9 cellular contexts compared by ENCODE assay signal in the genomic region with DNA sequence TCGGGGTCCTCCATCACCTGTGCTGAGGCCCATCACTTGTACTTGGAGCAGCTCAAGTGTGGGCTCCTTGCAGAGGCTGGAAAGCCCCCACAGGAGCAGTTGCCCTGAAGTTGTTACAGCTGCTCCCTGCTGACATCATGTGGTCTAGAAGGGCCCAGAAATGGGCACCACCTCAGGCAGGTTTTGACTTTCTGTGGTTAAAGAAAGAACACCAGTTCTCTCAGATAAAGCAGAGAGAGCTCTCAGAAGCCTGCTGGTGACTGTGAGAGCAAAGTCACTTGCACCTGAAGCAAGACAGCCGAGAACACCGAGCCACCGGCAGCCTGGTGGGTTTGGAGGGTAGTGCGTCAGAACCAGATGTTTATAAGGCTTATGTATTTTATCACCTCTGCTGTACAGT.
DNase-seq lines count a peak whose midpoint lies in the region; ATAC-seq, FAIRE-seq and TF ChIP-seq lines count a peak whose summit lies in the region.
"Had no signal": no experiment of that assay in that cellular context is flagged by ENCODE, and none has a peak within 500 bp of the region (broad histone marks: within the 10 kb centered on the region; RNA-seq: fewer than 3 reads in every experiment).

No MANE protein-coding gene starts in this region.

- peak overlapping the region; percentile 82 to 92 for H3K27ac Mint-ChIP-seq in T-cell

- H3K27me3 Mint-ChIP-seq in T-cell = no peaks in the 10 kb centered on the region

- H3K4me1 Mint-ChIP-seq in T-cell = peaks cover 22 to 41% (median 40%) of the 10 kb centered on the region in 3 donors

- CTCF ChIA-PET in T-cell (lab: Charles Lee) = interaction anchor here (0.5 to 1.7 kb wide), 9 partner anchors 68 to 346 kb away, joined by 3 to 10 read pairs (median 4); partner anchors contain the start of gene MVB12B (in 1 of the 2)

- in situ Hi-C loops in brain microvascular endothelial cell (cut with HindIII; ENCODE audit: low pct_ligation_motif_present, low sequenced_read_pairs) = no loop called here

- peak; percentile 91 for ATAC-seq in HG02798 (IDR thresholded peaks at IDR 0.05; ENCODE audit: poor library complexity, unreplicated experiment)
- peak; percentile 86 to 94 (median 90) for ATAC-seq in T-cell (replicated peaks in 1 of 4)

- no peak overlapping the region for H3K27ac ChIP-seq in brain microvascular endothelial cell

- peak; percentile 29 for TF ChIP-seq CTCF in brain microvascular endothelial cell (IDR thresholded peaks at IDR 0.05; ENCODE audit: low read depth, low read length, missing control alignments)

- peak; percentile 78 for FAIRE-seq in GM18507 (lab: Jason Lieb, UNC)
- FAIRE-seq: islet of Langerhans had no signal

- peak overlapping the region in 2 of 3 donors; percentile 47 to 60 for H3K4me3 Mint-ChIP-seq in T-cell

- DNase-seq in GM18507 (ENCODE audit: extremely low spot score, insufficient read length, low read depth) (peak; percentile 28), T-cell (peak; percentile 20 to 95 (median 77)), brain microvascular endothelial cell (no peak), dedifferentiated amniotic fluid mesenchymal stem cell (ENCODE audit: extremely low spot score) (no peak), GF-D8 (lab: John Stamatoyannopoulos, UW) (no peak), RKO (ENCODE audit: low spot score) (no peak)
- peak; percentile 41 to 61 for DNase-seq in stimulated activated CD8-positive, alpha-beta memory T cell treated with anti-CD3 and anti-CD28 coated beads, Interleukin-2, amount 100 ng/mL, for 48 hours (ENCODE audit: low read depth in 2 of 2)

- peaks cover 8% of the 10 kb centered on the region for H3K36me3 Mint-ChIP-seq in T-cell

- H3K27me3 ChIP-seq in brain microvascular endothelial cell (replicated peaks) = no peaks in the 10 kb centered on the region

- POLR2A ChIA-PET in T-cell (lab: Charles Lee) = interaction anchor here in 1 of 2 donors (0.6 kb wide), 1 partner anchor 79 kb away, joined by 3 read pairs; no protein-coding TSS in a partner anchor

- H3K36me3 ChIP-seq in brain microvascular endothelial cell (replicated peaks) = no peaks in the 10 kb centered on the region

- H3K9me3 Mint-ChIP-seq in T-cell = no peaks in the 10 kb centered on the region

- no peak overlapping the region for H3K4me3 ChIP-seq in brain microvascular endothelial cell (ENCODE audit: low read depth, low read length)

Comparison
In these comparisons a context has a peak if more than half of its experiments do, and no peak if none do; other contexts are left out.
1. DNase-seq: peak in GM18507 (single experiment), T-cell (34 of 34) and stimulated activated CD8-positive, alpha-beta memory T cell treated with anti-CD3 and anti-CD28 coated beads, Interleukin-2, amount 100 ng/mL, for 48 hours (2 of 2); none in brain microvascular endothelial cell (single experiment), dedifferentiated amniotic fluid mesenchymal stem cell (single experiment), GF-D8 (single experiment) and RKO (single experiment).